8 cellular contexts compared by ENCODE assay signal in genomic region chr11:9664276-9665171, GRCh38. TPM values are rescaled to one million over a fixed set of nuclear protein-coding genes. Genes with fewer than 3 reads are reported as not detected.
A peak's percentile ranks its signal among the peaks of the same experiment; 100 is the strongest.
DNase-seq lines count a peak whose midpoint lies in the region; ATAC-seq and TF ChIP-seq lines count a peak whose summit lies in the region.

No MANE protein-coding gene starts in this region.

- peak overlapping the region; percentile 18 for H2AK5ac ChIP-seq in mesenchymal stem cell (ENCODE audit: low read length, severe bottlenecking)

- H3K79me1 ChIP-seq in mesenchymal stem cell (replicated peaks; ENCODE audit: low read length, poor library complexity, severe bottlenecking), result peaks cover 3% of the 10 kb centered on the region

- H3K27ac ChIP-seq in WERI-Rb-1 (peak overlapping the region; percentile 56), mesenchymal stem cell (ENCODE audit: low read length, poor library complexity, severe bottlenecking) (peak overlapping the region; percentile 64), thoracic aorta (peak overlapping the region; percentile 96 to 97)
- peak overlapping the region; percentile 39 for H3K27ac ChIP-seq in effector memory CD4-positive, alpha-beta T cell (ENCODE audit: insufficient read depth, low read length, poor library complexity, severe bottlenecking)

- H3K9me3 ChIP-seq in WERI-Rb-1 (ENCODE audit: severe bottlenecking) (peaks cover 4% of the 10 kb centered on the region), mesenchymal stem cell (ENCODE audit: control insufficient read depth, low read length) (no peaks in the 10 kb centered on the region), thoracic aorta (no peaks in the 10 kb centered on the region)
- H3K9me3 ChIP-seq in effector memory CD4-positive, alpha-beta T cell (ENCODE audit: control insufficient read depth, low read length), result no peaks in the 10 kb centered on the region

- H3K18ac ChIP-seq in mesenchymal stem cell (ENCODE audit: low read depth in 1 of 2, low read length in 2 of 2), result peak overlapping the region; percentile 81 to 91

- under 1% methylated on average over 34 of the region's 43 CpGs for WGBS in mesenchymal stem cell

- H3K4ac ChIP-seq in mesenchymal stem cell (ENCODE audit: low read depth in 1 of 2, low read length in 2 of 2), result peak overlapping the region; percentile 35 to 69

- peaks cover 8% of the 10 kb centered on the region for H3K4me1 ChIP-seq in effector memory CD4-positive, alpha-beta T cell (ENCODE audit: control insufficient read depth, insufficient read depth, low read length, poor library complexity, severe bottlenecking)
- peaks cover 8% of the 10 kb centered on the region for H3K4me1 ChIP-seq in mesenchymal stem cell (ENCODE audit: control insufficient read depth, insufficient read depth, low read depth, low read length)
- H3K4me1 ChIP-seq in thoracic aorta (ENCODE audit: control insufficient read depth in 1 of 2, low read depth in 2 of 2), result peaks cover 0 to 31% of the 10 kb centered on the region in 2 donors

- H2BK120ac ChIP-seq in mesenchymal stem cell (ENCODE audit: low read depth, low read length), result peak overlapping the region; percentile 93

- H3K14ac ChIP-seq in mesenchymal stem cell (ENCODE audit: low read length in 2 of 2), result peak overlapping the region in 1 of 2 experiments; percentile 48

- no peaks in the 10 kb centered on the region for H3K27me3 ChIP-seq in WERI-Rb-1 (ENCODE audit: insufficient read depth, low read depth, severe bottlenecking)
- no peaks in the 10 kb centered on the region for H3K27me3 ChIP-seq in effector memory CD4-positive, alpha-beta T cell (replicated peaks; ENCODE audit: control insufficient read depth, insufficient read depth, low read length, poor library complexity, severe bottlenecking)
- H3K27me3 ChIP-seq in mesenchymal stem cell (ENCODE audit: control insufficient read depth in 1 of 2, insufficient read depth in 1 of 2, low read length in 2 of 2), result no peaks in the 10 kb centered on the region
- no peaks in the 10 kb centered on the region for H3K27me3 ChIP-seq in thoracic aorta (replicated peaks; ENCODE audit: insufficient read depth)

- H3K23ac ChIP-seq in mesenchymal stem cell (ENCODE audit: low read length in 2 of 2), result no peak overlapping the region

- H3K4me3 ChIP-seq in WERI-Rb-1 (ENCODE audit: low read depth, low read length) (peak overlapping the region; percentile 59), mesenchymal stem cell (ENCODE audit: insufficient read depth in 1 of 2, low read depth in 1 of 2, low read length in 2 of 2) (peak overlapping the region; percentile 88 to 93), thoracic aorta (peak overlapping the region; percentile 99)
- H3K4me3 ChIP-seq in effector memory CD4-positive, alpha-beta T cell (ENCODE audit: insufficient read depth, low read depth, low read length, poor library complexity, severe bottlenecking), result peak overlapping the region; percentile 73

- peak overlapping the region; percentile 78 for H4K8ac ChIP-seq in mesenchymal stem cell (ENCODE audit: low read length)

- ATAC-seq in GM21526 (IDR thresholded peaks at IDR 0.05; ENCODE audit: low FRiP score, unreplicated experiment), result peak; percentile 35
- peak; percentile 22 for ATAC-seq in thoracic aorta (ENCODE audit: insufficient number of reproducible peaks, low FRiP score, low read depth)

- peak overlapping the region in 1 of 2 experiments; percentile 10 for H2BK12ac ChIP-seq in mesenchymal stem cell (ENCODE audit: low read length in 2 of 2)

- H3K36me3 ChIP-seq in WERI-Rb-1 (peaks cover 5% of the 10 kb centered on the region), mesenchymal stem cell (ENCODE audit: control insufficient read depth in 1 of 2, insufficient read depth in 2 of 2, low read depth in 1 of 2, low read length in 2 of 2) (peaks cover 3 to 5% of the 10 kb centered on the region in 2 experiments), thoracic aorta (no peaks in the 10 kb centered on the region)
- H3K36me3 ChIP-seq in effector memory CD4-positive, alpha-beta T cell (ENCODE audit: control insufficient read depth, insufficient read depth, low read length), result no peaks in the 10 kb centered on the region

- peak overlapping the region; percentile 32 for H3K4me2 ChIP-seq in mesenchymal stem cell (ENCODE audit: low read length, poor library complexity, severe bottlenecking)

- peak overlapping the region; percentile 88 for H2BK15ac ChIP-seq in mesenchymal stem cell (ENCODE audit: low read depth, poor library complexity, severe bottlenecking)

- TF ChIP-seq CTCF in WERI-Rb-1 (IDR thresholded peaks at IDR 0.05; ENCODE audit: low read depth, low read length) (no peak), thoracic aorta (IDR thresholded peaks at IDR 0.05) (no peak)

- DNase-seq in NCI-H1417 (lab: John Stamatoyannopoulos, UW) (peak in 2 of 3 experiments; percentile 65 to 72), NCI-H1417 treated with DMSO at 0.1 percent for 48 hours (lab: John Stamatoyannopoulos, UW) (no peak), HS-5 (ENCODE audit: low read depth) (peak; percentile 24), WERI-Rb-1 (peak; percentile 10), mesenchymal stem cell (peak; percentile 70), thoracic aorta (ENCODE audit: low spot score) (peak; percentile 13)
- DNase-seq in effector memory CD4-positive, alpha-beta T cell, result no peak

- peak overlapping the region; percentile 95 for H3K9ac ChIP-seq in mesenchymal stem cell (ENCODE audit: low read length)

- H4K91ac ChIP-seq in mesenchymal stem cell (ENCODE audit: low read length), result peak overlapping the region; percentile 87

- no peak overlapping the region for H2AFZ ChIP-seq in mesenchymal stem cell (ENCODE audit: low read depth, low read length)

- no peak overlapping the region for H2BK5ac ChIP-seq in mesenchymal stem cell (ENCODE audit: low read depth, low read length, poor library complexity, severe bottlenecking)

RNA-seq across cellular contexts. Expression of gene SWAP70, which starts 0.6 kb away (rescaled TPM):
- polyA plus RNA-seq in mesenchymal stem cell (2013, experiment 1 of 2), result 22.1 TPM
- polyA plus RNA-seq in mesenchymal stem cell (2013, experiment 2 of 2), result 22.7 TPM
- total RNA-seq in thoracic aorta, result 10 to 100 TPM; 33.4 to 64.6 TPM

Comparison
In these comparisons a context has a peak if more than half of its experiments do, and no peak if none do; other contexts are left out.
1. DNase-seq: peak in NCI-H1417 (2 of 3), HS-5 (single experiment), WERI-Rb-1 (single experiment), mesenchymal stem cell (single experiment) and thoracic aorta (single experiment); none in NCI-H1417 treated with DMSO at 0.1 percent for 48 hours (single experiment) and effector memory CD4-positive, alpha-beta T cell (0 of 3).
2. H3K27ac ChIP-seq: peak in every context shown above with its lines; median percentile 96 in thoracic aorta; 64 in mesenchymal stem cell; 56 in WERI-Rb-1; 39 in effector memory CD4-positive, alpha-beta T cell.
3. Peak in every context shown above with its lines, with median percentiles within 50 percentile points of each other: H3K4me3 ChIP-seq.